ENCODE assay signal across 34 cellular contexts in the genomic region with DNA sequence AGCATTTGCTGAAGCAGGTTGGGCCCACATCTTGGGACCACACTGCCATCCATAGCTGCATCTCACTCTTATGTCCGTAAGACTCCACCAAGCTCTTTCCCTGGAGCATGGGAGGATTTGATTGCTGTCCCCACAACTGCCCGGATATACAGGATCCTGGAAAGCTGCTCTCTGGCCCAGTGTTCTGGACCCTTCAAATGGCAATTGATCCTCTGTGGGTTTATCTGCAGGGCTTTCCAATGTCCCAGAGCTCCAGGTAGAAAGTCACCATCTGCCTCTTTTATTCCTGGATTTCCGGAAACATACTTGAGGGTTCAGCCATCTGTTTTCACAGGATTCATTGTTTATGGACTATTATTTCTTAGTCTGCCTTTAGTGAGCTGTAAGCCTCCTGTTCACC.
"Had no signal": no experiment of that assay in that cellular context is flagged by ENCODE, and none has a peak within 500 bp of the region (broad histone marks: within the 10 kb centered on the region; RNA-seq: fewer than 3 reads in every experiment).

No MANE protein-coding gene starts in this region.

- H3K27me3 ChIP-seq: brain microvascular endothelial cell had no signal

- H3K9me3 Mint-ChIP-seq: activated CD4-positive, alpha-beta memory T cell treated with anti-CD3 and anti-CD28 coated beads for 36 hours; activated CD4-positive, alpha-beta T cell treated with anti-CD3 and anti-CD28 coated beads, Interleukin-2, amount 10 ng/mL, durations not matched to agents 7 days and 5 days; activated naive CD8-positive, alpha-beta T cell treated with anti-CD3 and anti-CD28 coated beads for 36 hours; T-helper 1 cell treated with Interleukin-12 subunit alpha and Interleukin-12 subunit beta and Interleukin-4 antibody, amounts not matched to agents 30 μg/mL and 1 μg/mL, for 36 hours; T-helper 2 cell treated with Interferon-gamma antibody and Interleukin-4, amounts not matched to agents 5 μg/mL and 100 μg/mL, for 36 hours had no signal

- H3K4me1 Mint-ChIP-seq: activated CD4-positive, alpha-beta T cell treated with anti-CD3 and anti-CD28 coated beads for 36 hours; activated CD4-positive, alpha-beta T cell treated with anti-CD3 and anti-CD28 coated beads, Interleukin-2, amount 10 ng/mL, durations not matched to agents 7 days and 5 days had no signal

- H3K4me3 ChIP-seq: K562, SJSA1 had no signal

- H3K36me3 ChIP-seq: brain microvascular endothelial cell, SJSA1 had no signal

- H3K4me3 Mint-ChIP-seq: activated CD4-positive, alpha-beta memory T cell treated with anti-CD3 and anti-CD28 coated beads for 36 hours; activated CD4-positive, alpha-beta T cell treated with anti-CD3 and anti-CD28 coated beads for 36 hours; activated CD4-positive, alpha-beta T cell treated with anti-CD3 and anti-CD28 coated beads, Interleukin-2, amount 10 ng/mL, durations not matched to agents 7 days and 5 days; activated CD8-positive, alpha-beta memory T cell treated with anti-CD3 and anti-CD28 coated beads, Interleukin-2, amount 10 ng/mL, durations not matched to agents 7 days and 5 days; activated naive CD8-positive, alpha-beta T cell treated with anti-CD3 and anti-CD28 coated beads for 36 hours; T-helper 1 cell treated with Interleukin-12 subunit alpha and Interleukin-12 subunit beta and Interleukin-4 antibody, amounts not matched to agents 30 μg/mL and 1 μg/mL, for 36 hours; T-helper 2 cell treated with Interferon-gamma antibody and Interleukin-4, amounts not matched to agents 5 μg/mL and 100 μg/mL, for 36 hours; WTC11 had no signal

- DNase-seq: activated CD4-positive, alpha-beta memory T cell treated with anti-CD3 and anti-CD28 coated beads for 36 hours; activated CD4-positive, alpha-beta T cell treated with anti-CD3 and anti-CD28 coated beads for 36 hours; activated CD4-positive, alpha-beta T cell treated with anti-CD3 and anti-CD28 coated beads, Interleukin-2, amount 10 ng/mL, durations not matched to agents 7 days and 5 days; activated CD8-positive, alpha-beta memory T cell treated with anti-CD3 and anti-CD28 coated beads, Interleukin-2, amount 10 ng/mL, durations not matched to agents 7 days and 5 days; activated CD8-positive, alpha-beta memory T cell treated with anti-CD3 and anti-CD28 coated beads, Interleukin-2, amount 50 U/mL, for 48 hours; activated effector memory CD4-positive, alpha-beta T cell treated with Interleukin-2 at 50 U/mL for 16 hours; activated naive CD4-positive, alpha-beta T cell; activated naive CD4-positive, alpha-beta T cell treated with anti-CD3 and anti-CD28 coated beads, Interleukin-2, amount 50 U/mL, for 16 hours; activated naive CD8-positive, alpha-beta T cell treated with anti-CD3 and anti-CD28 coated beads for 36 hours; activated T-cell treated with anti-CD3 and anti-CD28 coated beads, Interleukin-2, amount 50 U/mL, for 48 hours; amniotic stem cell; aorta; brain microvascular endothelial cell; central memory CD4-positive, alpha-beta T cell; IMR-90; NCI-H1092 treated with DMSO at 0.1 percent for 48 hours; NCI-H1417; NCI-H146; NCI-H1930; NCI-H2081 treated with DMSO at 0.1 percent for 48 hours; NCI-H226; NCI-H446 treated with DMSO at 0.1 percent for 48 hours; NCI-H526; NCI-H774; RPMI8226; SHP77 treated with DMSO at 0.1 percent for 48 hours; SK-N-SH had no signal

- H3K36me3 Mint-ChIP-seq: activated CD4-positive, alpha-beta memory T cell treated with anti-CD3 and anti-CD28 coated beads for 36 hours; activated CD8-positive, alpha-beta memory T cell treated with anti-CD3 and anti-CD28 coated beads, Interleukin-2, amount 10 ng/mL, durations not matched to agents 7 days and 5 days; activated naive CD8-positive, alpha-beta T cell treated with anti-CD3 and anti-CD28 coated beads for 36 hours; WTC11 had no signal

- ATAC-seq: activated CD4-positive, alpha-beta T cell treated with anti-CD3 and anti-CD28 coated beads for 36 hours; activated CD4-positive, CD25-positive, alpha-beta regulatory T cell treated with anti-CD3 and anti-CD28 coated beads, Interleukin-2, amount 50 U/mL, for 24 hours; activated CD8-positive, alpha-beta memory T cell treated with anti-CD3 and anti-CD28 coated beads, Interleukin-2, amount 10 ng/mL, durations not matched to agents 7 days and 5 days; K562; Panc1; WTC11 had no signal

- H3K27ac Mint-ChIP-seq: activated CD4-positive, alpha-beta memory T cell treated with anti-CD3 and anti-CD28 coated beads for 36 hours; activated CD4-positive, alpha-beta T cell treated with anti-CD3 and anti-CD28 coated beads for 36 hours; activated CD4-positive, alpha-beta T cell treated with anti-CD3 and anti-CD28 coated beads, Interleukin-2, amount 10 ng/mL, durations not matched to agents 7 days and 5 days; activated CD8-positive, alpha-beta memory T cell treated with anti-CD3 and anti-CD28 coated beads, Interleukin-2, amount 10 ng/mL, durations not matched to agents 7 days and 5 days; activated naive CD8-positive, alpha-beta T cell treated with anti-CD3 and anti-CD28 coated beads for 36 hours; T-helper 1 cell treated with Interleukin-12 subunit alpha and Interleukin-12 subunit beta and Interleukin-4 antibody, amounts not matched to agents 30 μg/mL and 1 μg/mL, for 36 hours; T-helper 2 cell treated with Interferon-gamma antibody and Interleukin-4, amounts not matched to agents 5 μg/mL and 100 μg/mL, for 36 hours; WTC11 had no signal

- H3K9me3 ChIP-seq: SJSA1, SK-N-SH had no signal

- H3K27ac ChIP-seq: brain microvascular endothelial cell, SJSA1 had no signal
